In the genomic region with DNA sequence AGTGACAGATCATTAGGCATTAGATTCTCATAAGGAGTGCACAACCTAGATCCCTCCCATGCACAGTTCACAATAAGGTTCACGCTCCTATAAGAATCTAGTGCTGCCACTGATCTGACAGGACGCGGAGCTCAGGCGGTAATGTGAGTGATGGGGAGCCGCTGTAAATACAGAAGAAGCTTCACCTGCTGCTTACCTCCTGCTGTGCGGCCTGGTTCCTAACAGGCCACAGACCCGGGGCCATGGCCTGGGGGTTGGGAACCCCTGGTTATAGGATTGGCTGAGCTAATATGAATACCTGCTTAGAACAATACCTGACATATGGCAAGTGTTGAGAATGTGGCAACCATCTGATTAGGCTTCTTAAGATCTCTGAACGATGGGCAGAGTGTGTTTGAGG, we compare ENCODE assay signal across 29 cellular contexts. TPM values are rescaled to one million over a fixed set of nuclear protein-coding genes. Genes with fewer than 3 reads are reported as not detected.
"Had no signal": no experiment of that assay in that cellular context is flagged by ENCODE, and none has a peak within 500 bp of the region (broad histone marks: within the 10 kb centered on the region; RNA-seq: fewer than 3 reads in every experiment).

No MANE protein-coding gene starts in this region.

- H3K27ac Mint-ChIP-seq: activated CD4-positive, alpha-beta memory T cell treated with anti-CD3 and anti-CD28 coated beads, Interleukin-2, amount 10 ng/mL, durations not matched to agents 7 days and 5 days; activated CD4-positive, alpha-beta T cell treated with anti-CD3 and anti-CD28 coated beads for 36 hours; activated naive CD4-positive, alpha-beta T cell treated with anti-CD3 and anti-CD28 coated beads for 36 hours; activated naive CD8-positive, alpha-beta T cell; activated T-helper 17 cell treated with anti-CD3 and anti-CD28 coated beads, Interleukin-2, amount 50 U/mL, for 72 hours; brain; T-cell had no signal

- H3K27me3 Mint-ChIP-seq: activated naive CD8-positive, alpha-beta T cell had no signal

- DNase-seq: activated CD4-positive, alpha-beta memory T cell treated with anti-CD3 and anti-CD28 coated beads, Interleukin-2, amount 10 ng/mL, durations not matched to agents 7 days and 5 days; activated CD4-positive, alpha-beta T cell treated with anti-CD3 and anti-CD28 coated beads for 36 hours; activated CD4-positive, alpha-beta T cell treated with anti-CD3 and anti-CD28 coated beads, Interleukin-2, amount 50 U/mL, for 1 hour; activated gamma-delta T cell; activated naive CD4-positive, alpha-beta T cell treated with anti-CD3 and anti-CD28 coated beads for 36 hours; activated T-cell treated with anti-CD3 and anti-CD28 coated beads for 4 hours; activated T-cell treated with anti-CD3 and anti-CD28 coated beads, Interleukin-2, amount 50 U/mL, for 48 hours; amygdala; MG63; MV-4-11; NCI-H1092 treated with DMSO at 0.1 percent for 48 hours; NCI-H1417 treated with DMSO at 0.1 percent for 48 hours; NCI-H187; NCI-H2081; NCI-H345; NCI-H748 treated with DMSO at 0.1 percent for 48 hours; T-cell had no signal

- H3K4me3 Mint-ChIP-seq: activated CD4-positive, alpha-beta memory T cell treated with anti-CD3 and anti-CD28 coated beads, Interleukin-2, amount 10 ng/mL, durations not matched to agents 7 days and 5 days; activated CD4-positive, alpha-beta T cell treated with anti-CD3 and anti-CD28 coated beads for 36 hours; activated naive CD4-positive, alpha-beta T cell treated with anti-CD3 and anti-CD28 coated beads for 36 hours; activated naive CD8-positive, alpha-beta T cell; activated T-helper 17 cell treated with anti-CD3 and anti-CD28 coated beads, Interleukin-2, amount 50 U/mL, for 72 hours; brain; central memory CD8-positive, alpha-beta T cell; T-cell had no signal

- H3K36me3 ChIP-seq: MG63 had no signal

- H3K9me3 ChIP-seq: MG63 had no signal

- H3K4me3 ChIP-seq: MG63, SK-N-MC had no signal

- H3K27ac ChIP-seq: SK-N-MC, VCaP had no signal

- H3K4me1 Mint-ChIP-seq: activated CD4-positive, alpha-beta memory T cell treated with anti-CD3 and anti-CD28 coated beads, Interleukin-2, amount 10 ng/mL, durations not matched to agents 7 days and 5 days; activated CD4-positive, alpha-beta T cell treated with anti-CD3 and anti-CD28 coated beads for 36 hours; activated T-helper 17 cell treated with anti-CD3 and anti-CD28 coated beads, Interleukin-2, amount 50 U/mL, for 72 hours; central memory CD8-positive, alpha-beta T cell; T-cell had no signal

- H3K9me3 Mint-ChIP-seq: activated CD4-positive, alpha-beta memory T cell treated with anti-CD3 and anti-CD28 coated beads, Interleukin-2, amount 10 ng/mL, durations not matched to agents 7 days and 5 days; activated naive CD4-positive, alpha-beta T cell treated with anti-CD3 and anti-CD28 coated beads for 36 hours; activated T-helper 17 cell treated with anti-CD3 and anti-CD28 coated beads, Interleukin-2, amount 50 U/mL, for 72 hours; central memory CD8-positive, alpha-beta T cell; T-cell had no signal

- H3K27me3 ChIP-seq: MG63 had no signal

- H3K36me3 Mint-ChIP-seq: activated naive CD8-positive, alpha-beta T cell; brain; T-cell had no signal

RNA-seq across cellular contexts. Expression of gene PNPLA1, which starts 2.4 kb away (rescaled TPM):
- total RNA-seq: activated CD4-positive, alpha-beta T cell treated with anti-CD3 and anti-CD28 coated beads for 36 hours; activated CD8-positive, alpha-beta memory T cell treated with anti-CD3 and anti-CD28 coated beads for 36 hours; activated naive CD4-positive, alpha-beta T cell treated with anti-CD3 and anti-CD28 coated beads for 36 hours; activated T-helper 17 cell treated with anti-CD3 and anti-CD28 coated beads, Interleukin-2, amount 50 U/mL, for 72 hours; astrocyte; OCI-LY7; Right ventricle myocardium inferior; RPMI7951; T-helper 2 cell treated with Interferon-gamma antibody and Interleukin-4, amounts not matched to agents 100 ng/mL and 5 ng/mL, for 36 hours had no signal
